In the genomic region with DNA sequence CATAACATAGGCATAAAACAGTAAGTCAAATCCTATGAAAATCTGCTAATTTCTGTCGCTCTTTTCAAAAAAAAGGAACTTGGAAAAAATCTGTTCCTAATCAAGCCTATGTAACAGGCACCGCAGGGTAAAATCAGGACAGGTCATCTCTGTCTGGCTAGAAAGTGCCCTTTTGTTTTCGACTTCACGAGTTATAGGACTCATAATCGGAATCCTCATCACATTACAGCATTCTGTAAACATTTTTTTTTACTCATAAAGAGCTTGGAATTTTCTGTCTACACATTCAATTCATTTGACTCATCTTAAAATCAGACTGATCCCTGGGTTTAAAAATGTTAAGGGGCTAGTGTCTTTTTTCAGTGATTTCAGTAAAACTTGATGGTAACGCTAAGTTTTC, we compare ENCODE assay signal across 15 cellular contexts.
DNase-seq lines count a peak whose midpoint lies in the region; ATAC-seq and TF ChIP-seq lines count a peak whose summit lies in the region.
"Had no signal": no experiment of that assay in that cellular context is flagged by ENCODE, and none has a peak within 500 bp of the region (broad histone marks: within the 10 kb centered on the region; RNA-seq: fewer than 3 reads in every experiment).

No MANE protein-coding gene starts in this region.

- H3K36me3 Mint-ChIP-seq in naive thymus-derived CD4-positive, alpha-beta T cell: no peaks in the 10 kb centered on the region
- no peaks in the 10 kb centered on the region for H3K36me3 Mint-ChIP-seq in T-helper 17 cell (ENCODE audit: low read depth)

- POLR2A ChIA-PET in naive thymus-derived CD4-positive, alpha-beta T cell (lab: Charles Lee): no interaction called here

- no peak for TF ChIP-seq CTCF in retinal pigment epithelial cell (conservative IDR thresholded peaks at IDR 0.05; ENCODE audit: low read depth, low read length)

- no peak overlapping the region for H3K4me3 ChIP-seq in retinal pigment epithelial cell (ENCODE audit: low read length)
- no peak overlapping the region for H3K4me3 ChIP-seq in naive thymus-derived CD4-positive, alpha-beta T cell (ENCODE audit: low read length)
- H3K4me3 ChIP-seq: PC-9, thoracic aorta had no signal

- intact Hi-C loops in naive thymus-derived CD4-positive, alpha-beta T cell (cut with micrococcal nuclease): no loop called here

- H3K27ac ChIP-seq in naive thymus-derived CD4-positive, alpha-beta T cell (ENCODE audit: low read depth, low read length): no peak overlapping the region
- H3K27ac ChIP-seq: PC-9 had no signal

- no peak for ATAC-seq in naive thymus-derived CD4-positive, alpha-beta T cell
- ATAC-seq in GM21367 (IDR thresholded peaks at IDR 0.05; ENCODE audit: unreplicated experiment) (no peak), T-helper 17 cell (no peak)
- ATAC-seq: left colon had no signal

- no peaks in the 10 kb centered on the region for H3K9me3 ChIP-seq in naive thymus-derived CD4-positive, alpha-beta T cell (ENCODE audit: control insufficient read depth in 2 of 3, low read length in 3 of 3)
- peaks cover 3% of the 10 kb centered on the region for H3K9me3 ChIP-seq in T-helper 17 cell (ENCODE audit: control insufficient read depth, low read length, poor library complexity, severe bottlenecking)
- H3K9me3 ChIP-seq: thoracic aorta had no signal

- no peaks in the 10 kb centered on the region for H3K9me3 Mint-ChIP-seq in naive thymus-derived CD4-positive, alpha-beta T cell
- H3K9me3 Mint-ChIP-seq: activated CD4-positive, alpha-beta memory T cell treated with anti-CD3 and anti-CD28 coated beads, Interleukin-2, amount 10 ng/mL, durations not matched to agents 7 days and 5 days had no signal

- no peak overlapping the region for H3K4me3 Mint-ChIP-seq in naive thymus-derived CD4-positive, alpha-beta T cell
- no peak overlapping the region for H3K4me3 Mint-ChIP-seq in T-helper 17 cell
- H3K4me3 Mint-ChIP-seq: activated CD4-positive, alpha-beta memory T cell treated with anti-CD3 and anti-CD28 coated beads, Interleukin-2, amount 10 ng/mL, durations not matched to agents 7 days and 5 days; neural crest cell had no signal

- H3K27me3 ChIP-seq in naive thymus-derived CD4-positive, alpha-beta T cell (ENCODE audit: control insufficient read depth in 2 of 2, insufficient read depth in 2 of 2, low read length in 2 of 2): no peaks in the 10 kb centered on the region

- H3K4me1 ChIP-seq in naive thymus-derived CD4-positive, alpha-beta T cell (ENCODE audit: control insufficient read depth in 2 of 2, insufficient read depth in 2 of 2, low read length in 2 of 2): no peaks in the 10 kb centered on the region

- no peak overlapping the region for H3K27ac Mint-ChIP-seq in naive thymus-derived CD4-positive, alpha-beta T cell
- H3K27ac Mint-ChIP-seq in T-helper 17 cell: no peak overlapping the region
- H3K27ac Mint-ChIP-seq: activated CD4-positive, alpha-beta memory T cell treated with anti-CD3 and anti-CD28 coated beads, Interleukin-2, amount 10 ng/mL, durations not matched to agents 7 days and 5 days had no signal

- H3K36me3 ChIP-seq in naive thymus-derived CD4-positive, alpha-beta T cell (ENCODE audit: control insufficient read depth in 2 of 3, insufficient read depth in 3 of 3, low read length in 3 of 3): no peaks in the 10 kb centered on the region
- H3K36me3 ChIP-seq: thoracic aorta had no signal

- DNase-seq in GM03348 (ENCODE audit: low spot score) (peak; percentile 75), RPMI7951 (ENCODE audit: low read depth) (peak; percentile 59), fibroblast of peridontal ligament (ENCODE audit: extremely low read depth) (peak; percentile 88), retinal pigment epithelial cell (ENCODE audit: low read depth) (peak; percentile 91), NAMALWA (ENCODE audit: low spot score) (no peak), T-helper 17 cell (no peak)
- no peak for DNase-seq in naive thymus-derived CD4-positive, alpha-beta T cell
- DNase-seq: activated CD4-positive, alpha-beta memory T cell treated with anti-CD3 and anti-CD28 coated beads, Interleukin-2, amount 10 ng/mL, durations not matched to agents 7 days and 5 days; activated naive CD4-positive, alpha-beta T cell treated with anti-CD3 and anti-CD28 coated beads, Interleukin-2, amount 50 U/mL, for 16 hours; left colon; MV-4-11; PC-9 had no signal

- H3K4me1 Mint-ChIP-seq in naive thymus-derived CD4-positive, alpha-beta T cell: no peaks in the 10 kb centered on the region
- no peaks in the 10 kb centered on the region for H3K4me1 Mint-ChIP-seq in T-helper 17 cell
- H3K4me1 Mint-ChIP-seq: activated CD4-positive, alpha-beta memory T cell treated with anti-CD3 and anti-CD28 coated beads, Interleukin-2, amount 10 ng/mL, durations not matched to agents 7 days and 5 days; neural crest cell had no signal

- CTCF ChIA-PET in naive thymus-derived CD4-positive, alpha-beta T cell (lab: Charles Lee): no interaction called here

- H3K27me3 Mint-ChIP-seq in naive thymus-derived CD4-positive, alpha-beta T cell: peaks cover 0 to 9% (median 6%) of the 10 kb centered on the region in 5 donors
- peaks cover 17% of the 10 kb centered on the region for H3K27me3 Mint-ChIP-seq in T-helper 17 cell
- H3K27me3 Mint-ChIP-seq: activated CD4-positive, alpha-beta memory T cell treated with anti-CD3 and anti-CD28 coated beads, Interleukin-2, amount 10 ng/mL, durations not matched to agents 7 days and 5 days had no signal

Comparison
In these comparisons a context has a peak if more than half of its experiments do, and no peak if none do; other contexts are left out.
1. DNase-seq: peak in GM03348 (single experiment), RPMI7951 (single experiment), fibroblast of peridontal ligament (single experiment) and retinal pigment epithelial cell (single experiment); none in naive thymus-derived CD4-positive, alpha-beta T cell (0 of 9), NAMALWA (single experiment) and T-helper 17 cell (0 of 3).